Comparison of ENCODE assay signal across 13 cellular contexts in the genomic region with DNA sequence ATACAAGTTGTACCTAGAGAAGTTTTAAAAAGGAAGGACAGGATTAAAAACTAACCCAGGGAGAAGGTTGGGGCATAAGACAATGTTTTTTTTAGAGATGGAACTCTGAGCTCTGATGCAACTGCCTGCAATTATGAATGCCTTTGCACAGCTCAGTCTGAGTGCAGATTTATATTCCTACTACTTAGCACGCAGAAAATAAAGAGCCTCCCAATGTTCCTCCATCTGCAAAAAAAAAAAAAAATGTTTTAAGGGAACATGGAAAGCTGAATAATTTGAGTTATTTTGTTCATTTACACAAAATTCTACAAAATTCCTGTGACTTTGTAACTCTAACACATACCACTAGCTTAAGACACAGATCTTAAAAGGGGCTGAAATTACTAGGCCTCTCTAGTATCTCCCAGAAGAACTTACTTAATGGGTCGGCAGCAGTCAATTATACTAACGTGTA. TPM values are rescaled to one million over a fixed set of nuclear protein-coding genes. Genes with fewer than 3 reads are reported as not detected.
A peak's percentile ranks its signal among the peaks of the same experiment; 100 is the strongest.
DNase-seq lines count a peak whose midpoint lies in the region; ATAC-seq and TF ChIP-seq lines count a peak whose summit lies in the region.
"Had no signal": no experiment of that assay in that cellular context is flagged by ENCODE, and none has a peak within 500 bp of the region (broad histone marks: within the 10 kb centered on the region; RNA-seq: fewer than 3 reads in every experiment).

No MANE protein-coding gene starts in this region.

- no peak overlapping the region for H3K4me3 ChIP-seq in liver (ENCODE audit: low read depth in 1 of 3, low read length in 3 of 3)
- H3K4me3 ChIP-seq: lung, vagina had no signal

- whole genome bisulfite sequencing in liver: 36% methylated on average over 3 of the region's 3 CpGs

- no peak for TF ChIP-seq CTCF in liver (IDR thresholded peaks at IDR 0.05; ENCODE audit: low read depth, low read length, missing input control)

- peaks cover 30% of the 10 kb centered on the region for H3K4me1 Mint-ChIP-seq in stimulated activated naive CD8-positive, alpha-beta T cell treated with anti-CD3 and anti-CD28 coated beads, Interleukin-15, amount 100 ng/mL, for 72 hours

- H3K27ac ChIP-seq in liver (ENCODE audit: low read depth in 1 of 2, low read length in 2 of 2): peak overlapping the region; percentile 75 to 81

- peak overlapping the region; percentile 67 to 89 for H3K27ac Mint-ChIP-seq in stimulated activated naive CD8-positive, alpha-beta T cell treated with anti-CD3 and anti-CD28 coated beads, Interleukin-15, amount 100 ng/mL, for 72 hours

- no peaks in the 10 kb centered on the region for H3K36me3 ChIP-seq in liver (ENCODE audit: control insufficient read depth in 4 of 4, insufficient read depth in 3 of 4, low read depth in 1 of 4, low read length in 3 of 4)
- H3K36me3 ChIP-seq: vagina had no signal

- no peak overlapping the region for H3K4me3 Mint-ChIP-seq in stimulated activated naive CD8-positive, alpha-beta T cell treated with anti-CD3 and anti-CD28 coated beads, Interleukin-15, amount 100 ng/mL, for 72 hours
- H3K4me3 Mint-ChIP-seq: endodermal cell had no signal

- DNase-seq in stimulated activated naive CD8-positive, alpha-beta T cell treated with anti-CD3 and anti-CD28 coated beads, Interleukin-15, amount 100 ng/mL, for 72 hours: no peak
- no peak for DNase-seq in stimulated activated naive CD8-positive, alpha-beta T cell treated with anti-CD3 and anti-CD28 coated beads, Interleukin-15, Interleukin-2, amounts not matched to agents 100 U/mL and 50 U/mL, for 24 hours
- peak; percentile 22 for DNase-seq in amniotic stem cell (lab: John Stamatoyannopoulos, UW)
- DNase-seq in NK-92 (lab: John Stamatoyannopoulos, UW; ENCODE audit: unreplicated experiment): no peak
- DNase-seq in activated gamma-delta T cell (lab: John Stamatoyannopoulos, UW): no peak
- DNase-seq: activated CD8-positive, alpha-beta memory T cell treated with anti-CD3 and anti-CD28 coated beads, Interleukin-2, amount 50 U/mL, for 4 hours; endodermal cell; SHP77 had no signal

- no peaks in the 10 kb centered on the region for H3K27me3 ChIP-seq in liver (ENCODE audit: control insufficient read depth in 4 of 4, insufficient read depth in 4 of 4, low read length in 3 of 4)
- H3K27me3 ChIP-seq: vagina had no signal

- ATAC-seq in stimulated activated naive CD8-positive, alpha-beta T cell treated with anti-CD3 and anti-CD28 coated beads, Interleukin-15, amount 100 ng/mL, for 72 hours: peak; percentile 59
- ATAC-seq in stimulated activated naive CD8-positive, alpha-beta T cell treated with anti-CD3 and anti-CD28 coated beads, Interleukin-15, Interleukin-2, amounts not matched to agents 100 U/mL and 50 U/mL, for 24 hours: no peak
- ATAC-seq in HG02623 (IDR thresholded peaks at IDR 0.05; ENCODE audit: unreplicated experiment) (no peak), GM18511 (IDR thresholded peaks at IDR 0.05; ENCODE audit: unreplicated experiment) (no peak)

- no peaks in the 10 kb centered on the region for H3K9me3 ChIP-seq in liver (ENCODE audit: control insufficient read depth in 4 of 4, low read length in 3 of 4)
- H3K9me3 ChIP-seq: vagina had no signal

- peaks cover 10 to 33% (median 21%) of the 10 kb centered on the region in 4 donors for H3K4me1 ChIP-seq in liver (ENCODE audit: control insufficient read depth in 4 of 4, insufficient read depth in 4 of 4, low read length in 3 of 4)

- H3K27me3 Mint-ChIP-seq in stimulated activated naive CD8-positive, alpha-beta T cell treated with anti-CD3 and anti-CD28 coated beads, Interleukin-15, amount 100 ng/mL, for 72 hours: no peaks in the 10 kb centered on the region

- H3K9me3 Mint-ChIP-seq in stimulated activated naive CD8-positive, alpha-beta T cell treated with anti-CD3 and anti-CD28 coated beads, Interleukin-15, amount 100 ng/mL, for 72 hours: no peaks in the 10 kb centered on the region

- TF ChIP-seq RAD21 in liver (IDR thresholded peaks at IDR 0.05): no peak

- peak overlapping the region in 1 of 2 donors; percentile 53 for H3K9ac ChIP-seq in liver (ENCODE audit: low read depth in 1 of 2, low read length in 2 of 2)

TF ChIP-seq in liver, 16 proteins besides CTCF, POLR2A, EP300 and RAD21:
- TF ChIP-seq REST (IDR thresholded peaks at IDR 0.05) (no peak), YY1 (IDR thresholded peaks at IDR 0.05) (no peak), RXRA (IDR thresholded peaks at IDR 0.05) (peak; percentile 13 to 15), SP1 (IDR thresholded peaks at IDR 0.05) (peak; percentile 18), HNF4A (conservative IDR thresholded peaks at IDR 0.05) (peak; percentile 64 to 66), ATF3 (IDR thresholded peaks at IDR 0.05) (peak; percentile 63), JUND (IDR thresholded peaks at IDR 0.05) (peak in 1 of 2 donors; percentile 44), HNF4G (IDR thresholded peaks at IDR 0.05) (peak; percentile 25), EGR1 (IDR thresholded peaks at IDR 0.05; ENCODE audit: low read depth in 2 of 2) (no peak)
TF ChIP-seq in liver: peak in this region for 6.

RNA-seq across cellular contexts. Expression of gene CLIP1, which starts 15.7 kb away (rescaled TPM):
- total RNA-seq in liver: 10 to 100 TPM; 19.9 to 41.9 TPM
- 10 to 100 TPM; 13.0 to 32.2 TPM for polyA plus RNA-seq in liver
